In the genomic region with DNA sequence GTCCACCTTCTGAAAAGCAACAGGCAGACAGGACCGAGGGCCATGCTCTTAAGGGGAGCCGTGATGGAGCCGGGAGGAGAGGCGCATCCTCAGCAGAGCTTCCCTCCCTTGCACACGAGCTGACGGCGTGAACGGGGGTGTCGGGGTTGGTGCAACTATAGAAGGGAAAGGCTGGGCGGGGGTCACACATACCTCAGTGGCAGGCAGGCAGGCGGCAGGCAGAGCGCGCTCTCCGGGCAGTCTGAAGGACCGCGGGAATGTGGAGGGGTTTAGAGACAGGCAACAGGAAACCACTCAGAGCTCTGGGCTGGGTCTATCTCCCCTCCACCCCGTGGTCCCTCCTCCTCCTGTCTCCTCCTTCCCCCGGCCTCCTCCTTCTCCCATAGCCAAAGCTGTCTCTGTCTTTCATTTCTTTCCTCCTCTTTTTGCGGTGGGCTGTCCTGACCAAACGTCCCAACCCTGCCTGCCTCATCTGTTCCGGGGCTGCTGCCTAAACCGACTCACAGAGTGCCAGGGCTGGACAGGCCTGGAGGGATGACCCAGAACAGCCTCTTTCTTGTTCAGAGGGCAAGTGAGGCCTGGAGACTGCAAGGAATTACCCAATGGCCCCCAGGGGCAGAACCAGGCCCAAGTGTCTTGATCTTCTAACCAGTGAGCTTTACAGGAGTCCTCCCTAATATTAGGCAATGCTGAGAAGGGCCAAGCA, we compare ENCODE assay signal across 8 cellular contexts. TPM values are rescaled to one million over a fixed set of nuclear protein-coding genes. Genes with fewer than 3 reads are reported as not detected.
DNase-seq lines count a peak whose midpoint lies in the region; ATAC-seq and TF ChIP-seq lines count a peak whose summit lies in the region.

TSS of gene SPARC (minus strand) at position 243 of the 706 bp plus-strand sequence. CDS start 10,727 bp downstream, outside the sequence.

- H3K27ac ChIP-seq in esophagus (ENCODE audit: low read depth in 2 of 2, low read length in 1 of 2) (peak within 1 kb of the TSS; percentile 83 to 85), thyroid gland (peak within 1 kb of the TSS; percentile 85 to 93 (median 88))

- H3K27me3 Mint-ChIP-seq in mesothelial cell of epicardium (ENCODE audit: low read depth): no peaks in the 10 kb centered on the region

- peak; percentile 80 for ATAC-seq in GM19023 (IDR thresholded peaks at IDR 0.05; ENCODE audit: unreplicated experiment)
- peak; percentile 51 for ATAC-seq in HG03175 (IDR thresholded peaks at IDR 0.05; ENCODE audit: unreplicated experiment)

- no peaks in the 10 kb centered on the region for H3K27me3 ChIP-seq in esophagus (ENCODE audit: control insufficient read depth in 1 of 2, insufficient read depth in 2 of 2, low read length in 2 of 2)
- no peaks in the 10 kb centered on the region for H3K27me3 ChIP-seq in thyroid gland

- peak within 1 kb of the TSS; percentile 98 for H3K27ac Mint-ChIP-seq in mesothelial cell of epicardium

- peaks cover 5 to 10% of the 10 kb centered on the region in 2 donors for H3K4me1 ChIP-seq in esophagus (ENCODE audit: control insufficient read depth in 2 of 2, insufficient read depth in 2 of 2, low read length in 1 of 2)
- peaks cover 8 to 30% of the 10 kb centered on the region in 2 donors for H3K4me1 ChIP-seq in thyroid gland

- TF ChIP-seq POLR2A in thyroid gland (IDR thresholded peaks at IDR 0.05): peak; percentile 53 to 95

- H3K4me3 ChIP-seq in AG09309 (ENCODE audit: control insufficient read depth, low read depth, low read length): peak within 1 kb of the TSS; percentile 95
- peak within 1 kb of the TSS; percentile 34 to 55 for H3K4me3 ChIP-seq in esophagus (ENCODE audit: low read depth in 1 of 2, low read length in 2 of 2)
- H3K4me3 ChIP-seq in thyroid gland (replicated peaks in 1 of 3): peak within 1 kb of the TSS; percentile 31 to 67 (median 36)

- peaks cover 40% of the 10 kb centered on the region for H3K4me1 Mint-ChIP-seq in mesothelial cell of epicardium

- peak; percentile 2 for TF ChIP-seq CTCF in AG09309 (IDR thresholded peaks at IDR 0.05; ENCODE audit: control insufficient read depth, insufficient read depth, low read depth, low read length, missing control alignments)
- TF ChIP-seq CTCF in mesothelial cell of epicardium (IDR thresholded peaks at IDR 0.05; ENCODE audit: unreplicated experiment): no peak
- TF ChIP-seq CTCF in thyroid gland (IDR thresholded peaks at IDR 0.05): no peak

- H3K9me3 ChIP-seq in esophagus (ENCODE audit: control insufficient read depth in 2 of 2, insufficient read depth in 1 of 2, low read depth in 1 of 2, low read length in 1 of 2): no peaks in the 10 kb centered on the region
- H3K9me3 ChIP-seq in thyroid gland: no peaks in the 10 kb centered on the region

- DNase-seq in AG09309 (ENCODE audit: low read depth) (peak; percentile 92), SKM-1 treated with dmso at 0.1 percent for 144 hours (lab: John Stamatoyannopoulos, UW; ENCODE audit: unreplicated experiment) (peak; percentile 54), mesothelial cell of epicardium (ENCODE audit: low spot score in 2 of 2, unreplicated experiment in 2 of 2) (peak; percentile 70 to 82), thyroid gland (peak; percentile 86 to 87), RPMI8226 (no peak)

- H3K36me3 ChIP-seq in esophagus (ENCODE audit: control insufficient read depth in 2 of 2, insufficient read depth in 2 of 2, low read length in 1 of 2) (no peaks in the 10 kb centered on the region), thyroid gland (no peaks in the 10 kb centered on the region)

- H3K4me3 Mint-ChIP-seq in mesothelial cell of epicardium: peak within 1 kb of the TSS; percentile 91

- WGBS in esophagus, 2 donors: 3 to 11% methylated on average over 19 to 22 of the region's 22 CpGs
- WGBS in thyroid gland, 2 donors: 1 to 3% methylated on average over 22 of the region's 22 CpGs

- H3K36me3 Mint-ChIP-seq in mesothelial cell of epicardium: peaks cover 3% of the 10 kb centered on the region

- no peaks in the 10 kb centered on the region for H3K9me3 Mint-ChIP-seq in mesothelial cell of epicardium

- intact Hi-C loops in thyroid gland (cut with DNase I): no loop called here

RNA-seq across cellular contexts. Expression of gene SPARC, which starts in this region (rescaled TPM):
- 10 to 100 TPM; 12.1 to 52.5 TPM for polyA plus RNA-seq in esophagus
- total RNA-seq in mesothelial cell of epicardium (2,843 to 2,896 TPM (median 2,890 TPM) in 3 replicates), thyroid gland (100 to 1,000 TPM; 302 to 327 (median 309) TPM)

Comparison
In these comparisons a context has a peak if more than half of its experiments do, and no peak if none do; other contexts are left out.
1. H3K4me3 ChIP-seq: peak in every context shown above with its lines; median percentile 95 in AG09309; 44 in esophagus; 36 in thyroid gland.